In the genomic region with DNA sequence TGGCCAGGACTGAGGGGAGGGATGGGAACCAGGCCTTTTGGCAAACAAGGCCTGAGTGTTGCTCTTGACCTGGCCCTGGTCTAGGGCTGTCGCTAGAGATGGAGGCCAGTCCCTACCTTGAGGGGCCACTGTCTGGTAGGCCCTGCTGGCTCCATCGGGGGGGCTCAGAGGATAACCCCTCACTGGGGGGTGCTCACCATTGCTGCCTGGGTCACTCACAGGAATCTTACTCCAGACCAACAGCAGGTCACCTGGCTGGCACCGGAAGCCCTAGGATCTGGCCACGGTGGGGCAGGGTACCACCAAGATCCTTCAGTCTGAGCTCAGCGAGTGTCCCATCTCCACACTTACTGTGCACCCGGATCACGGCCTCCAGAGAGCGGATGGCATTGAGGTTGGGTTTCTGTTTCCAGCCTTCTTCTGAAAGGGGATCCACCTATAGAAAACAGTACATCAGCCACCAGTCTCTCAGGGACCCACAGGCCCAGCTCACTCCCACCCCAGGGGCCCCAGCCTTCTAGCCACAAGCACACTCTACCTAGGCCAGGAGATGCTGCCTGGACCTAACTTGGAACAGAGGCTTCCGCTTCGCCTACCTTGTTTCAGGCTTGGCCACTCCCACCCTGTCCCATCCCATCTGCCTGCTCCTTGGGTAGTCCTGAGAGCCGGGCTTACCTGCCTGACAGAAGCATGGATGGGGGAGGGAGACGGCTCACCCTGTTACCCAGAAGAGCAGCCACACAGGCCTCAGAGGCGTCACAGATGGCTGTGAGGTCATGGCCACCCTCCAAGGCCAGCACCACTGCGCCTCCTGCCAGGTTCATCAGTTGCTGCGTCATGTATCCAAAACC, we compare ENCODE assay signal across 21 cellular contexts. TPM values are rescaled to one million over a fixed set of nuclear protein-coding genes. Genes with fewer than 3 reads are reported as not detected.
DNase-seq lines count a peak whose midpoint lies in the region; ATAC-seq, FAIRE-seq and TF ChIP-seq lines count a peak whose summit lies in the region.
"Had no signal": no experiment of that assay in that cellular context is flagged by ENCODE, and none has a peak within 500 bp of the region (broad histone marks: within the 10 kb centered on the region; RNA-seq: fewer than 3 reads in every experiment).

No MANE protein-coding gene starts in this region.

- peak overlapping the region in 2 of 3 donors; percentile 46 to 71 for H3K27ac Mint-ChIP-seq in CD4-positive, CD25-positive, alpha-beta regulatory T cell
- peak overlapping the region; percentile 69 for H3K27ac Mint-ChIP-seq in astrocyte (ENCODE audit: unreplicated experiment)

- no peak overlapping the region for H3K4me3 ChIP-seq in CD4-positive, CD25-positive, alpha-beta regulatory T cell (ENCODE audit: low read depth, low read length)
- H3K4me3 ChIP-seq in astrocyte (ENCODE audit: insufficient read depth, low read depth, low read length) (no peak overlapping the region), osteoblast (ENCODE audit: insufficient read depth, low read length) (no peak overlapping the region)
- H3K4me3 ChIP-seq: pancreas had no signal

- H3K9me3 Mint-ChIP-seq in CD4-positive, CD25-positive, alpha-beta regulatory T cell: peaks cover 0 to 2% (median 0%) of the 10 kb centered on the region in 7 donors
- no peaks in the 10 kb centered on the region for H3K9me3 Mint-ChIP-seq in astrocyte (ENCODE audit: unreplicated experiment)

- no peaks in the 10 kb centered on the region for H3K27me3 ChIP-seq in CD4-positive, CD25-positive, alpha-beta regulatory T cell (ENCODE audit: control insufficient read depth, insufficient read depth, low read length)
- H3K27me3 ChIP-seq in astrocyte (ENCODE audit: insufficient read depth, low read length) (no peaks in the 10 kb centered on the region), osteoblast (ENCODE audit: insufficient read depth, low read length) (no peaks in the 10 kb centered on the region)
- H3K27me3 ChIP-seq: pancreas had no signal

- H3K36me3 ChIP-seq in CD4-positive, CD25-positive, alpha-beta regulatory T cell (ENCODE audit: control insufficient read depth, insufficient read depth, low read length): peaks cover 74% of the 10 kb centered on the region
- peaks cover 48% of the 10 kb centered on the region for H3K36me3 ChIP-seq in astrocyte (ENCODE audit: insufficient read depth, low read length)
- H3K36me3 ChIP-seq in osteoblast (ENCODE audit: insufficient read depth, low read length): peaks cover 82% of the 10 kb centered on the region

- peaks cover 25% of the 10 kb centered on the region for H3K36me3 Mint-ChIP-seq in CD4-positive, CD25-positive, alpha-beta regulatory T cell
- peaks cover 26% of the 10 kb centered on the region for H3K36me3 Mint-ChIP-seq in astrocyte (ENCODE audit: low read depth, unreplicated experiment)

- H3K4me1 Mint-ChIP-seq in CD4-positive, CD25-positive, alpha-beta regulatory T cell: peaks cover 0 to 4% (median 3%) of the 10 kb centered on the region in 4 donors
- H3K4me1 Mint-ChIP-seq in astrocyte (ENCODE audit: low read depth, unreplicated experiment): peaks cover 3% of the 10 kb centered on the region

- no peak for ATAC-seq in CD4-positive, CD25-positive, alpha-beta regulatory T cell (ENCODE audit: low read depth in 2 of 2)
- no peak for ATAC-seq in omental fat pad (ENCODE audit: low FRiP score)
- ATAC-seq: esophagus mucosa, pancreas had no signal

- no peaks in the 10 kb centered on the region for H3K9me3 ChIP-seq in CD4-positive, CD25-positive, alpha-beta regulatory T cell (ENCODE audit: control insufficient read depth in 2 of 2, low read length in 2 of 2)
- H3K9me3 ChIP-seq in astrocyte (ENCODE audit: insufficient read depth, low read depth, low read length) (no peaks in the 10 kb centered on the region), osteoblast (ENCODE audit: low read depth, low read length) (no peaks in the 10 kb centered on the region)
- H3K9me3 ChIP-seq: pancreas had no signal

- no peak overlapping the region for H2AFZ ChIP-seq in astrocyte (ENCODE audit: low read depth, low read length)
- H2AFZ ChIP-seq in osteoblast (ENCODE audit: low read length): no peak overlapping the region

- H3K79me2 ChIP-seq in astrocyte (ENCODE audit: insufficient read depth, low read length): no peaks in the 10 kb centered on the region
- peaks cover 3% of the 10 kb centered on the region for H3K79me2 ChIP-seq in osteoblast (ENCODE audit: insufficient read depth, low read length)

- H4K20me1 ChIP-seq in astrocyte (ENCODE audit: insufficient read depth, low read length) (peaks cover 70% of the 10 kb centered on the region), osteoblast (ENCODE audit: insufficient read depth, low read length) (peaks cover 21% of the 10 kb centered on the region)

- TF ChIP-seq CTCF in astrocyte (IDR thresholded peaks at IDR 0.05; ENCODE audit: insufficient read depth, low read depth, low read length): no peak
- no peak for TF ChIP-seq CTCF in osteoblast (IDR thresholded peaks at IDR 0.05; ENCODE audit: extremely low read depth, low read depth, low read length)
- no peak for TF ChIP-seq CTCF in omental fat pad (IDR thresholded peaks at IDR 0.05)

- H3K4me2 ChIP-seq in astrocyte (ENCODE audit: low read length): no peak overlapping the region
- no peak overlapping the region for H3K4me2 ChIP-seq in osteoblast (ENCODE audit: insufficient read depth, low read length)

- no peaks in the 10 kb centered on the region for H3K4me1 ChIP-seq in CD4-positive, CD25-positive, alpha-beta regulatory T cell (ENCODE audit: control insufficient read depth, insufficient read depth, low read length, poor library complexity, severe bottlenecking)
- no peaks in the 10 kb centered on the region for H3K4me1 ChIP-seq in astrocyte (ENCODE audit: insufficient read depth, low read length)
- H3K4me1 ChIP-seq in osteoblast (ENCODE audit: insufficient read depth, low read length): no peaks in the 10 kb centered on the region
- H3K4me1 ChIP-seq: pancreas had no signal

- no peak for DNase-seq in CD4-positive, CD25-positive, alpha-beta regulatory T cell
- DNase-seq in G401 (ENCODE audit: low spot score) (peak; percentile 57), astrocyte (ENCODE audit: low read depth) (no peak), osteoblast (ENCODE audit: insufficient read length, low spot score, missing footprints) (no peak), omental fat pad (ENCODE audit: low spot score) (no peak), amygdala (lab: John Stamatoyannopoulos, UW) (no peak), dedifferentiated amniotic fluid mesenchymal stem cell (ENCODE audit: extremely low spot score) (no peak), AG20443 (ENCODE audit: low spot score) (no peak)
- DNase-seq: aorta, cortex of kidney, head of caudate nucleus, IMR-90, islet precursor cell, NCI-H774, SW 1271 had no signal

- no peak overlapping the region for H3K4me3 Mint-ChIP-seq in CD4-positive, CD25-positive, alpha-beta regulatory T cell
- H3K4me3 Mint-ChIP-seq in astrocyte (ENCODE audit: unreplicated experiment): no peak overlapping the region

- FAIRE-seq in astrocyte (lab: Jason Lieb, UNC): no peak
- FAIRE-seq: GM18507, pancreas, RCC 7860 had no signal

- in situ Hi-C loops in G401 (cut with HindIII; ENCODE audit: low sequenced_read_pairs): loop anchor here (10.0 kb wide), 1 partner anchor 50 kb away; no protein-coding TSS in a partner anchor

- H3K27me3 Mint-ChIP-seq in CD4-positive, CD25-positive, alpha-beta regulatory T cell: no peaks in the 10 kb centered on the region
- H3K27me3 Mint-ChIP-seq in astrocyte (ENCODE audit: low read depth, unreplicated experiment): no peaks in the 10 kb centered on the region

- no peak overlapping the region for H3K9ac ChIP-seq in astrocyte (ENCODE audit: low read length)

- no peak overlapping the region for H3K27ac ChIP-seq in CD4-positive, CD25-positive, alpha-beta regulatory T cell (ENCODE audit: insufficient read depth, low read length, poor library complexity, severe bottlenecking)
- H3K27ac ChIP-seq in astrocyte (ENCODE audit: low read depth, low read length) (no peak overlapping the region), osteoblast (ENCODE audit: low read depth, low read length) (peak overlapping the region; percentile 28)
- H3K27ac ChIP-seq: pancreas had no signal

RNA-seq across cellular contexts. Expression of a gene that starts 12.2 kb away (rescaled TPM):
- total RNA-seq in CD4-positive, CD25-positive, alpha-beta regulatory T cell: 4.9 TPM
- polyA plus RNA-seq in CD4-positive, CD25-positive, alpha-beta regulatory T cell: 10 to 100 TPM in 1 of 4 donors, 1 to 10 TPM in 3; 7.3 to 12.7 (median 8.7) TPM
- 32.3 and 34.4 TPM in 2 replicates for total RNA-seq in G401 (2014; rRNA removed; shearing (Covaris generic))
- 17.7 and 23.8 TPM in 2 replicates for total RNA-seq in astrocyte
- 18.0 and 19.2 TPM in 2 replicates for total RNA-seq in osteoblast
- 10 to 100 TPM; 27.6 to 50.3 (median 48.1) TPM for total RNA-seq in omental fat pad

RNA-seq across cellular contexts. Expression of a gene that starts 26.6 kb away (rescaled TPM):
- 0.79 TPM for total RNA-seq in CD4-positive, CD25-positive, alpha-beta regulatory T cell
- polyA plus RNA-seq in CD4-positive, CD25-positive, alpha-beta regulatory T cell: under 1 TPM in 2 of 4 donors, not detected in 2; 0.10 to 0.14 TPM
- 6.1 and 9.0 TPM in 2 replicates for total RNA-seq in G401 (2014; rRNA removed; shearing (Covaris generic))
- total RNA-seq in astrocyte: 5.9 and 8.4 TPM in 2 replicates
- 3.5 and 4.3 TPM in 2 replicates for total RNA-seq in osteoblast
- 100 to 1,000 TPM in 1 of 4 donors, 10 to 100 TPM in 3; 24.2 to 270 (median 59.1) TPM for total RNA-seq in omental fat pad

RNA-seq across cellular contexts. Expression of a gene that starts 34.4 kb away (rescaled TPM):
- total RNA-seq in CD4-positive, CD25-positive, alpha-beta regulatory T cell: 163 TPM
- polyA plus RNA-seq in CD4-positive, CD25-positive, alpha-beta regulatory T cell: 10 to 100 TPM; 14.0 to 15.4 (median 15.3) TPM
- 26.8 and 46.8 TPM in 2 replicates for total RNA-seq in G401 (2014; rRNA removed; shearing (Covaris generic))
- total RNA-seq in astrocyte: 76.3 and 92.2 TPM in 2 replicates
- 39.8 and 41.3 TPM in 2 replicates for total RNA-seq in osteoblast
- 100 to 1,000 TPM in 1 of 4 donors, 10 to 100 TPM in 3; 40.3 to 102 (median 62.9) TPM for total RNA-seq in omental fat pad

RNA-seq across cellular contexts. Expression of a gene that starts 60.0 kb away (rescaled TPM):
- not detected for total RNA-seq in CD4-positive, CD25-positive, alpha-beta regulatory T cell
- under 1 TPM in 1 of 4 donors, not detected in 3; 0.45 TPM for polyA plus RNA-seq in CD4-positive, CD25-positive, alpha-beta regulatory T cell
- 1.9 TPM in 1 of 2 replicates, not detected in the other for total RNA-seq in G401 (2014; rRNA removed; shearing (Covaris generic))
- total RNA-seq in astrocyte (not detected in 2 replicates), osteoblast (not detected in 2 replicates), omental fat pad (1 to 10 TPM; 2.1 to 2.7 (median 2.2) TPM)
- total RNA-seq: mononuclear cell had no signal
- polyA plus RNA-seq: BJ had no signal
